ENCODE assay signal across 1 cellular context in the genomic region with DNA sequence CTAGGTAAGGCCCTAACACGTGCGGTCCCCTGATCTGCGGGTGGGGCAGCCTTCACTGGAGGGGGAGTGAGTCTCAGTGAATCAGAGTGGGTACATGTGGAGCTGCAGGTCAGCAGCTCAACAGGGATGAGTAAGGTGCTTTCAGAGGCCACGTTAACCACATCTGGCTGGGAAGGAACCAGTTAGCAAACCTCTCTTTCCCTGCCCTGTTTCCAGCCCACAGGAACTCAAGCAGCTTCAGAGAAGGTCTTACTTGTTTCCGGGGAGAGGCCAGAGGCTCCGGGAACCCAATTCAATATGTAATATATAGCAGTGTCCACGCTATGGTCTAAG.
TF ChIP-seq lines count a peak whose summit lies in the region.

No MANE protein-coding gene starts in this region.

TF ChIP-seq in IMR-90, 13 proteins besides CTCF, POLR2A, EP300 and RAD21 (continued from another document):
- TF ChIP-seq, protein P1, sequence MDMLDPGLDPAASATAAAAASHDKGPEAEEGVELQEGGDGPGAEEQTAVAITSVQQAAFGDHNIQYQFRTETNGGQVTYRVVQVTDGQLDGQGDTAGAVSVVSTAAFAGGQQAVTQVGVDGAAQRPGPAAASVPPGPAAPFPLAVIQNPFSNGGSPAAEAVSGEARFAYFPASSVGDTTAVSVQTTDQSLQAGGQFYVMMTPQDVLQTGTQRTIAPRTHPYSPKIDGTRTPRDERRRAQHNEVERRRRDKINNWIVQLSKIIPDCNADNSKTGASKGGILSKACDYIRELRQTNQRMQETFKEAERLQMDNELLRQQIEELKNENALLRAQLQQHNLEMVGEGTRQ (IDR thresholded peaks at IDR 0.05; ENCODE audit: low read depth, low read length), result no peak
- TF ChIP-seq RCOR1 (IDR thresholded peaks at IDR 0.05; ENCODE audit: insufficient replicate concordance, low read length), result no peak
- TF ChIP-seq SMC3 (IDR thresholded peaks at IDR 0.05; ENCODE audit: low read depth, low read length), result no peak
- TF ChIP-seq FOS (IDR thresholded peaks at IDR 0.05; ENCODE audit: low read depth, low read length), result no peak
- TF ChIP-seq CEBPB (IDR thresholded peaks at IDR 0.05; ENCODE audit: low read depth, low read length), result no peak
- TF ChIP-seq RFX5 (IDR thresholded peaks at IDR 0.05; ENCODE audit: low read depth, low read length), result no peak
- TF ChIP-seq, protein P2, sequence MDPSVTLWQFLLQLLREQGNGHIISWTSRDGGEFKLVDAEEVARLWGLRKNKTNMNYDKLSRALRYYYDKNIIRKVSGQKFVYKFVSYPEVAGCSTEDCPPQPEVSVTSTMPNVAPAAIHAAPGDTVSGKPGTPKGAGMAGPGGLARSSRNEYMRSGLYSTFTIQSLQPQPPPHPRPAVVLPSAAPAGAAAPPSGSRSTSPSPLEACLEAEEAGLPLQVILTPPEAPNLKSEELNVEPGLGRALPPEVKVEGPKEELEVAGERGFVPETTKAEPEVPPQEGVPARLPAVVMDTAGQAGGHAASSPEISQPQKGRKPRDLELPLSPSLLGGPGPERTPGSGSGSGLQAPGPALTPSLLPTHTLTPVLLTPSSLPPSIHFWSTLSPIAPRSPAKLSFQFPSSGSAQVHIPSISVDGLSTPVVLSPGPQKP (IDR thresholded peaks at IDR 0.05; ENCODE audit: borderline replicate concordance, low read depth, low read length), result no peak
- TF ChIP-seq BHLHE40 (IDR thresholded peaks at IDR 0.05; ENCODE audit: low read depth, low read length), result no peak
